ENCODE assay signal across 8 cellular contexts in the genomic region with DNA sequence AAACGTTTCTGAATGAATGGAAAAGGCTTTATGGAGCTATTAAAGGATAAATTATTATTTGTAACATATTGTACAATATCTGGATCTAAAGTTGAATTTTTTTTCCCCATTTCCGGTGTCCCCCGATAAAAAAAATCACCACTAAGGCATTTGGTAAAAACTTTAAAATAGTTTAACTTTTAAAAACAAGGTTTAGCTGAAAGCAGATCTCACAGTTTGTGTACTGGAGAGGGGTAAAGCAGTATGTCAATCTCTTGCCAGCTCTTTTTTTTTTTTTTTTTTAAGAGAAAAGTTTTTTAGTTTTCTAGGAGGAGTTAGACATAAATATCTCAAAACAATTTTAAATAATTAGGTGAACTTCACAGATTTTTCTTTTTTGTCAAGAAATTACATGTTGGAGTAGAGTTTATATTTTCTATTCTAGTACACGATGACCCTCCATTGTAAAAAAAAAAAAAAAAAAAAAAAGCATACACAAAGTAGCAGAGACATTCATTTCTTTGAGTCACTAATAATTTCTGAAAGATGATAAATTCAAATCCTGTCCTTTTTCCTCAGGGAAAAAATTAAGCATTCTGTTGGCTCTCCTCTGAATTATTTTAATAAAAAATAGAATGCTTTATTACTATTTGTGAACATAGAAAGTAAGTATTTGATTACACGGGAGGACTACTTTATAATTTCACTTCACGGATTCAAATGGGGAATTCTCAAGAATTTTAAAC. TPM values are rescaled to one million over a fixed set of nuclear protein-coding genes. Genes with fewer than 3 reads are reported as not detected.
DNase-seq lines count a peak whose midpoint lies in the region; ATAC-seq and TF ChIP-seq lines count a peak whose summit lies in the region.

No MANE protein-coding gene starts in this region.

- H3K36me3 Mint-ChIP-seq in chondrocyte (ENCODE audit: low read depth) (peaks cover 2% of the 10 kb centered on the region), natural killer cell (no peaks in the 10 kb centered on the region)

- no peak overlapping the region for H2BK120ac ChIP-seq in mesendoderm (ENCODE audit: low read depth, low read length)

- TF ChIP-seq CTCF in AG10803 (conservative IDR thresholded peaks at IDR 0.05; ENCODE audit: low read length) (no peak), KMS-11 (conservative IDR thresholded peaks at IDR 0.05; ENCODE audit: low read depth, low read length) (no peak), chondrocyte (IDR thresholded peaks at IDR 0.05) (no peak), natural killer cell (IDR thresholded peaks at IDR 0.05) (no peak)

- H3K4me2 ChIP-seq in KMS-11, result peak overlapping the region; percentile 87
- no peak overlapping the region for H3K4me2 ChIP-seq in mesendoderm (ENCODE audit: low read length)

- H3K18ac ChIP-seq in mesendoderm (ENCODE audit: low read length), result no peak overlapping the region

- DNase-seq in AG10803 (ENCODE audit: low read depth) (no peak), chondrocyte (ENCODE audit: low spot score) (no peak), natural killer cell (no peak), mesendoderm (no peak), H4 (ENCODE audit: low spot score) (no peak), NCI-H2171 treated with DMSO at 0.1 percent for 48 hours (lab: John Stamatoyannopoulos, UW) (no peak)

- peaks cover 27% of the 10 kb centered on the region for H3K4me1 Mint-ChIP-seq in chondrocyte (ENCODE audit: low read depth)
- peaks cover 28 to 40% of the 10 kb centered on the region in 2 donors for H3K4me1 Mint-ChIP-seq in natural killer cell

- H4K20me1 ChIP-seq in KMS-11 (ENCODE audit: insufficient read depth), result no peaks in the 10 kb centered on the region

- H3K27me3 ChIP-seq in KMS-11 (ENCODE audit: insufficient read depth, low read depth), result no peaks in the 10 kb centered on the region
- H3K27me3 ChIP-seq in mesendoderm (ENCODE audit: insufficient read depth, low read length, poor library complexity), result no peaks in the 10 kb centered on the region

- H3K56ac ChIP-seq in mesendoderm (ENCODE audit: low read length), result no peak overlapping the region

- H2AFZ ChIP-seq in KMS-11 (ENCODE audit: low read depth), result peak overlapping the region; percentile 89

- no peak overlapping the region for H3K23ac ChIP-seq in mesendoderm (ENCODE audit: low read length)

- no peak for TF ChIP-seq POLR2A in GM18505 (IDR thresholded peaks at IDR 0.05; ENCODE audit: borderline replicate concordance, extremely low read depth, insufficient read depth, insufficient read length)

- WGBS in mesendoderm (ENCODE audit: extremely low coverage, insufficient coverage, low lambda C conversion rate), result no CpG with 5 or more reads among the region's 6 CpGs

- no peak overlapping the region for H4K8ac ChIP-seq in mesendoderm (ENCODE audit: low read depth, low read length)

- H3K4me3 ChIP-seq in AG10803 (ENCODE audit: low read length), result peak overlapping the region; percentile 70
- H3K4me3 ChIP-seq in KMS-11 (IDR thresholded peaks at IDR 0.05; ENCODE audit: insufficient read depth, low read depth, low read length), result no peak overlapping the region
- H3K4me3 ChIP-seq in mesendoderm (ENCODE audit: low read length), result no peak overlapping the region

- H2AK5ac ChIP-seq in mesendoderm (ENCODE audit: low read length), result no peak overlapping the region

- H3K9me3 Mint-ChIP-seq in chondrocyte (ENCODE audit: low read depth), result no peaks in the 10 kb centered on the region
- H3K9me3 Mint-ChIP-seq in natural killer cell, result no peaks in the 10 kb centered on the region

- no peak for ATAC-seq in natural killer cell
- no peak for ATAC-seq in GM18505 (IDR thresholded peaks at IDR 0.05; ENCODE audit: unreplicated experiment)

- no peaks in the 10 kb centered on the region for H3K36me3 ChIP-seq in KMS-11 (ENCODE audit: insufficient read depth)
- H3K36me3 ChIP-seq in mesendoderm (ENCODE audit: control insufficient read depth, insufficient read depth, low read length), result no peaks in the 10 kb centered on the region

- peaks cover 18% of the 10 kb centered on the region for H3K79me2 ChIP-seq in KMS-11 (ENCODE audit: insufficient read depth, low read depth)
- H3K79me2 ChIP-seq in mesendoderm (ENCODE audit: control insufficient read depth, insufficient read depth, low read length), result peaks cover 8% of the 10 kb centered on the region

- H3K27ac Mint-ChIP-seq in chondrocyte (ENCODE audit: unreplicated experiment), result peak overlapping the region; percentile 100
- peak overlapping the region; percentile 99 to 100 for H3K27ac Mint-ChIP-seq in natural killer cell

- intact Hi-C loops in natural killer cell (cut with micrococcal nuclease), result loop anchor here (5.0 kb wide), 2 partner anchors 505 to 725 kb away; a partner anchor contains a TSS

- no peak overlapping the region for H2BK5ac ChIP-seq in mesendoderm (ENCODE audit: low read length)

- H3K27me3 Mint-ChIP-seq in chondrocyte (ENCODE audit: low read depth) (no peaks in the 10 kb centered on the region), natural killer cell (ENCODE audit: low read depth in 2 of 2) (peaks cover 4% of the 10 kb centered on the region in 2 donors)

- H3K4ac ChIP-seq in mesendoderm (ENCODE audit: low read depth, low read length), result no peak overlapping the region

- peaks cover 21% of the 10 kb centered on the region for H3K4me1 ChIP-seq in KMS-11 (ENCODE audit: low read depth, poor library complexity, severe bottlenecking)
- H3K4me1 ChIP-seq in mesendoderm (ENCODE audit: control insufficient read depth, low read depth, low read length), result no peaks in the 10 kb centered on the region

- no peaks in the 10 kb centered on the region for H3K79me1 ChIP-seq in mesendoderm (ENCODE audit: low read length)

- H3K27ac ChIP-seq in KMS-11 (peak overlapping the region; percentile 77), mesendoderm (ENCODE audit: low read depth, low read length) (no peak overlapping the region)

- H3K4me3 Mint-ChIP-seq in chondrocyte (ENCODE audit: unreplicated experiment) (peak overlapping the region; percentile 99), natural killer cell (peak overlapping the region; percentile 95)

- H3K9ac ChIP-seq in KMS-11, result peak overlapping the region; percentile 71
- H3K9ac ChIP-seq in mesendoderm (ENCODE audit: low read length), result no peak overlapping the region

- no peak overlapping the region for H4K5ac ChIP-seq in mesendoderm (ENCODE audit: low read length)

- no peak overlapping the region for H2BK15ac ChIP-seq in mesendoderm (replicated peaks; ENCODE audit: low read depth)

RNA-seq across cellular contexts. Expression of a gene that starts 1.9 kb away (rescaled TPM):
- total RNA-seq in chondrocyte, result 49.0 to 51.7 TPM (median 49.4 TPM) in 3 replicates
- 100 to 1,000 TPM; 186 to 249 (median 243) TPM for total RNA-seq in natural killer cell
- polyA plus RNA-seq in mesendoderm (2013, experiment 1 of 2), result 8.8 TPM
- polyA plus RNA-seq in mesendoderm (2013, experiment 2 of 2), result 9.2 TPM
- total RNA-seq in H4 (2014; rRNA removed; shearing (Covaris generic)), result 69.8 and 72.4 TPM in 2 replicates
